Comparison of ENCODE assay signal across 2 cellular contexts in the genomic region with DNA sequence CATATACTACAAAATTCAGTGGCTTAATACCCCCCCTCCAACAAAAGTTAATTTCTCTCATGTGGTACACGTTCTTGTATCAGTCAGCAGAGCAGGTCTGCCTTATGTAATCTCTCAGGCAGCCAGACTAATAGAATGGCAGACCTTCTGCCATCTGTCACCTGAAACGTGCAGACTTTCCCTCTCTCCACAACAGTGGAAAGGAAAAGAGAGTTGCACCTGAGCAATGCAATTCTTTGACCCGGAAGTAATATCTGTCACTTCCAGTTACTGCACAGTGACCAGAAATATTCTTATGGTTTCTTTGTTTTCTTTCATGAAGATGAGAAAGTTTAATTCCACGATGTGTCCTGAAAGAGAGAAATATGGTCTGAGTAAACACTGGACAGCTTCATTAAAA.
TF ChIP-seq lines count a peak whose summit lies in the region.

No MANE protein-coding gene starts in this region.

TF ChIP-seq in HepG2, 621 proteins besides CTCF, POLR2A, EP300 and RAD21:
- no peak for TF ChIP-seq ZNF549 (CRISPR knock-in tag; IDR thresholded peaks at IDR 0.05)
- TF ChIP-seq NR2C2 (CRISPR knock-in tag; IDR thresholded peaks at IDR 0.05; ENCODE audit: borderline replicate concordance): 0 out of 2 replicates have a peak, but pooled peaks have one; percentile 27
- TF ChIP-seq DNMT3B (CRISPR knock-in tag; conservative IDR thresholded peaks at IDR 0.05): no peak
- TF ChIP-seq KDM5B (CRISPR knock-in tag; IDR thresholded peaks at IDR 0.05; ENCODE audit: borderline replicate concordance): no peak

TF ChIP-seq in K562, 482 proteins besides CTCF, POLR2A, EP300 and RAD21:
- TF ChIP-seq PHB2 (IDR thresholded peaks at IDR 0.05; ENCODE audit: low read depth): no peak
- TF ChIP-seq, protein P1, sequence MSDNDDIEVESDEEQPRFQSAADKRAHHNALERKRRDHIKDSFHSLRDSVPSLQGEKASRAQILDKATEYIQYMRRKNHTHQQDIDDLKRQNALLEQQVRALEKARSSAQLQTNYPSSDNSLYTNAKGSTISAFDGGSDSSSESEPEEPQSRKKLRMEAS (CRISPR knock-in tag; IDR thresholded peaks at IDR 0.05): no peak
- TF ChIP-seq DIDO1 (tag; IDR thresholded peaks at IDR 0.05; ENCODE audit: low read depth): no peak
- TF ChIP-seq GABPA (tag; conservative IDR thresholded peaks at IDR 0.05; ENCODE audit: low read depth): 0 out of 2 replicates have a peak, but pooled peaks have one; percentile 20
- TF ChIP-seq PTTG1 (tag; IDR thresholded peaks at IDR 0.05; ENCODE audit: low read depth): no peak
- TF ChIP-seq FOXJ2 (tag; IDR thresholded peaks at IDR 0.05): no peak
- peak; percentile 53 for TF ChIP-seq NR2C1 (IDR thresholded peaks at IDR 0.05)
- TF ChIP-seq NR2C1 (tag; IDR thresholded peaks at IDR 0.05): peak; percentile 62
- no peak for TF ChIP-seq NR2C2 (CRISPR knock-in tag; IDR thresholded peaks at IDR 0.05)
- peak; percentile 30; the same call in 1 of the 2 replicates for TF ChIP-seq NR2C2 (tag; IDR thresholded peaks at IDR 0.05)
